20 cellular contexts compared by ENCODE assay signal in the genomic region with DNA sequence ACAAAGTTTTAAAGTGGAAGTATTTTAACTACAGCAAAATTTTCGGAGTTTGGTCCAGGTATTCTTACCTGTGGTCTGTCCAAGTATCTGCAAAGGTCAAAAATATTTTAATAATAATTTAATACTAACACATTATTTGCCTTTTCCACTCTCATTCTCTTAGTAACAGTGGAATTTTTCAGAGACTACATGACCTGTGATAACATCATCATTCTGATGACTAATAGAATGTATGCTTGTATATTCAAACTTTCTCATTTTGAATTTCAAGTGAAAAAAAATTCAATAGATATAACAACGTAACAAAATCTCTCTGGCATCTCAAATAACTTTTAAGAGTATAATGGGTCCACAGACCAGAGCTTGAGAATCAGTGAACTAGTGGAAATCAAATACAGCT.
"Had no signal": no experiment of that assay in that cellular context is flagged by ENCODE, and none has a peak within 500 bp of the region (broad histone marks: within the 10 kb centered on the region; RNA-seq: fewer than 3 reads in every experiment).

No MANE protein-coding gene starts in this region.

- H3K9me3 ChIP-seq: esophagus squamous epithelium, psoas muscle, right lobe of liver, stomach, thoracic aorta, transverse colon had no signal

- H3K9ac ChIP-seq: parathyroid adenoma had no signal

- H2AFZ ChIP-seq: parathyroid adenoma had no signal

- H3K36me3 ChIP-seq: esophagus squamous epithelium, right lobe of liver, stomach, thoracic aorta, transverse colon had no signal

- DNase-seq: effector memory CD8-positive, alpha-beta T cell; esophagus squamous epithelium; foreskin fibroblast; immature natural killer cell; kidney; left cardiac atrium; left ventricle myocardium superior; naive thymus-derived CD4-positive, alpha-beta T cell; nephron progenitor cell; psoas muscle; retina; right lobe of liver; stimulated activated CD4-positive, alpha-beta T cell treated with anti-CD3 and anti-CD28 coated beads, Interleukin-4, amount 100 ng/mL, for 24 hours; stomach; substantia nigra; transverse colon had no signal

- H3K4me1 ChIP-seq: esophagus squamous epithelium, parathyroid adenoma, psoas muscle, right lobe of liver, stomach, transverse colon had no signal

- H3K27ac ChIP-seq: esophagus squamous epithelium, parathyroid adenoma, psoas muscle, right lobe of liver, stomach, thoracic aorta, transverse colon had no signal

- H3K27me3 ChIP-seq: esophagus squamous epithelium, right lobe of liver, stomach, transverse colon had no signal

- H3K4me3 ChIP-seq: esophagus squamous epithelium, lung, psoas muscle, right lobe of liver, stomach, thoracic aorta, transverse colon had no signal

- ATAC-seq: effector memory CD8-positive, alpha-beta T cell; left cardiac atrium; left ventricle myocardium superior; naive thymus-derived CD4-positive, alpha-beta T cell; psoas muscle; right lobe of liver; stimulated activated memory B cell treated with anti-CD40 and anti-IgM and Interleukin-4, amounts not matched to agents 10 μg/mL and 1 μg/mL and 100 μg/mL, for 72 hours had no signal
